In the genomic region with DNA sequence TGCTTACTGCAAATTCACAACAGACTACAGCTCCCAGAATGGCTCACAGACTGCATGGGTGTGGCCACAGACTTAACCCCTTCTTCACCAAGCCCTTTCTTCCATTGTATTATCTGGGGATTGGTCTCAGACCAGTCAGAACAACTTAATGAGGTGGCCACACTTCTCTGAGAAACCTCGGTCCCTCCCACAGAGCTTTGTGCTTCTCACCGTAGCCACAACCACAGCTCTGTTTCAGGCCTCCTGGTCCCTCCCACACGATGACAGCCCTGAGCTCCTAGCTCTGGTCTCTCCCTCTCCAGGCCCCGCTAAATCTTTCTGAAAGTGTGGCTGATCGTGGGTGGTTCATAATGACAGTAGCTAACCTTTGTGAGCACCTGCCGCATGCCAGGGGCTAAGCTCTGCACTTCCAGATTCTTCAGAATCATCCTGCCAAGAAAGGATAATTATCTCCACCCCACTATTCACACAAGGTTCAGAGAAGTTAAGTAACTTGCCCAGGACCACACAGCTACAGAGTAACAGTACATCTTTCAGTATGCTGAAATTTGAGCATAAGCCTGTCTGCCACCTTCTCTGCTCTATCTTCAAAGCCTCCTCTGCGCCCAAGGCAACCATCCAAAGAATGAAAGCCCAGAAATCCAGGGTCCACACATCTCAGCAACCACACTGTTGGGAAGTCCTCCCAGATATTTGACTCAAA, we compare ENCODE assay signal across 8 cellular contexts. TPM values are rescaled to one million over a fixed set of nuclear protein-coding genes. Genes with fewer than 3 reads are reported as not detected.
DNase-seq lines count a peak whose midpoint lies in the region; ATAC-seq and TF ChIP-seq lines count a peak whose summit lies in the region.

No MANE protein-coding gene starts in this region.

- no peak overlapping the region for H3K4me3 ChIP-seq in left ventricle myocardium inferior

- H3K9me3 ChIP-seq in left ventricle myocardium inferior (replicated peaks), result peaks cover 6% of the 10 kb centered on the region

- ATAC-seq in HG02852 (IDR thresholded peaks at IDR 0.05; ENCODE audit: unreplicated experiment), result peak; percentile 90

- no peak overlapping the region for H3K27ac ChIP-seq in left ventricle myocardium inferior (replicated peaks)

- DNase-seq in activated T-cell treated with anti-CD3 and anti-CD28 coated beads for 24 hours (ENCODE audit: low read depth), result peak; percentile 37
- no peak for DNase-seq in activated T-cell treated with anti-CD3 and anti-CD28 coated beads for 4 hours
- peak; percentile 74 to 82 for DNase-seq in activated CD4-positive, alpha-beta T cell treated with anti-CD3 and anti-CD28 coated beads, Interleukin-2, amount 50 U/mL, for 48 hours
- peak; percentile 64 to 68 for DNase-seq in stimulated activated CD8-positive, alpha-beta memory T cell treated with anti-CD3 and anti-CD28 coated beads, Interleukin-2, amount 100 ng/mL, for 48 hours (ENCODE audit: low read depth in 2 of 2)
- DNase-seq in left ventricle myocardium inferior, result no peak
- no peak for DNase-seq in NAMALWA (ENCODE audit: low spot score)
- DNase-seq in NCI-H2029 treated with DMSO at 0.1 percent for 48 hours (lab: John Stamatoyannopoulos, UW), result no peak

- H3K27me3 ChIP-seq in left ventricle myocardium inferior (ENCODE audit: low read depth), result peaks cover 46% of the 10 kb centered on the region

- intact Hi-C loops in left ventricle myocardium inferior (cut with micrococcal nuclease), result no loop called here

- peaks cover 18% of the 10 kb centered on the region for H3K4me1 ChIP-seq in left ventricle myocardium inferior

- TF ChIP-seq CTCF in left ventricle myocardium inferior (IDR thresholded peaks at IDR 0.05; ENCODE audit: borderline replicate concordance), result no peak

- H3K36me3 ChIP-seq in left ventricle myocardium inferior, result no peaks in the 10 kb centered on the region

RNA-seq across cellular contexts. Expression of gene PDE2A, which starts 5.4 kb away (rescaled TPM):
- total RNA-seq in left ventricle myocardium inferior, result 19.6 TPM

Comparison
In these comparisons a context has a peak if more than half of its experiments do, and no peak if none do; other contexts are left out.
1. DNase-seq: peak in activated T-cell treated with anti-CD3 and anti-CD28 coated beads for 24 hours (single experiment), activated CD4-positive, alpha-beta T cell treated with anti-CD3 and anti-CD28 coated beads, Interleukin-2, amount 50 U/mL, for 48 hours (2 of 2) and stimulated activated CD8-positive, alpha-beta memory T cell treated with anti-CD3 and anti-CD28 coated beads, Interleukin-2, amount 100 ng/mL, for 48 hours (2 of 2); none in activated T-cell treated with anti-CD3 and anti-CD28 coated beads for 4 hours (single experiment), left ventricle myocardium inferior (single experiment), NAMALWA (single experiment) and NCI-H2029 treated with DMSO at 0.1 percent for 48 hours (single experiment).